ENCODE assay signal across 1 cellular context in the genomic region with DNA sequence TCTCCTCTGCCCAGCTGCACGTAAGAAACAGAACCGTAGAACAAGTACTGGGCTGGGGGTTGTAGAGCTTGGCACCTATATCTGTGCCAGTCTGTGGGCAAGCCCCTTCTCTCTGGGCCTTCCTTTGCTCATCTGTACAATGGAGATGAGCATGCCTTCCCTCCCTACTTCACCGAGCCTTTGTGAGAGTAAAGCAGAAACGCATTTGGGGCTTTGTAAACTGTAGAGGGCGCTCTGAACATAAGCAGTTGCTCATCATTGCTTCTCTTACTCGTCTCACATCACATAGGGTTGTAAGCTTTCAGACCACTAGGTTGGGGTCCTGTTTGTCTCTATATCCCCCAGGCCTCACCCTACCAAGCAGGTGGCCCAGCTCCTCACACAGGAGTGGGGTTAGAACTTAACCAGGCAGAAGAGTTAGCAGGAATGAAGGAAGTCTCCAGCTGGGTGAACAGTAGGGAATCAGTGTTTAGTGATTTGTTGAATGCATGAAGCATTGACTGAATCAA.
TF ChIP-seq lines count a peak whose summit lies in the region.

No MANE protein-coding gene starts in this region.

TF ChIP-seq in GM12878, 131 proteins besides CTCF, POLR2A, EP300 and RAD21:
- TF ChIP-seq SMC3 (IDR thresholded peaks at IDR 0.05; ENCODE audit: borderline replicate concordance, low read length) = peak; percentile 45; the same call in 1 of the 2 replicates
- peak; percentile 50; the same call in 1 of the 2 replicates for TF ChIP-seq ZNF24 (IDR thresholded peaks at IDR 0.05)
- TF ChIP-seq SRF (IDR thresholded peaks at IDR 0.05; ENCODE audit: low read depth in 2 of 2, low read length in 2 of 2) = no peak
